ENCODE assay signal across 17 cellular contexts in genomic region chr5:107499237-107499636, GRCh38.
A peak's percentile ranks its signal among the peaks of the same experiment; 100 is the strongest.
DNase-seq lines count a peak whose midpoint lies in the region; ATAC-seq and TF ChIP-seq lines count a peak whose summit lies in the region.
"Had no signal": no experiment of that assay in that cellular context is flagged by ENCODE, and none has a peak within 500 bp of the region (broad histone marks: within the 10 kb centered on the region; RNA-seq: fewer than 3 reads in every experiment).

No MANE protein-coding gene starts in this region.

- TF ChIP-seq EP300 in sigmoid colon (IDR thresholded peaks at IDR 0.05) = no peak

- H3K9me3 ChIP-seq in HAP-1 (no peaks in the 10 kb centered on the region), OCI-LY1 (ENCODE audit: low read length) (no peaks in the 10 kb centered on the region), sigmoid colon (no peaks in the 10 kb centered on the region)
- H3K9me3 ChIP-seq: A549, BE2C, Caco-2 had no signal

- intact Hi-C loops in sigmoid colon (cut with DNase I) = no loop called here

- H3K36me3 ChIP-seq in GM23338 (ENCODE audit: insufficient read depth) (no peaks in the 10 kb centered on the region), HAP-1 (replicated peaks) (no peaks in the 10 kb centered on the region), OCI-LY1 (ENCODE audit: insufficient read depth, low read length) (no peaks in the 10 kb centered on the region), sigmoid colon (no peaks in the 10 kb centered on the region)
- H3K36me3 ChIP-seq: BE2C had no signal

- no peak overlapping the region for H3K4me3 ChIP-seq in GM23338
- H3K4me3 ChIP-seq in HAP-1 = no peak overlapping the region
- no peak overlapping the region for H3K4me3 ChIP-seq in OCI-LY1 (ENCODE audit: low read depth, low read length, poor library complexity, severe bottlenecking)
- no peak overlapping the region for H3K4me3 ChIP-seq in sigmoid colon
- H3K4me3 ChIP-seq: A549 had no signal

- peak; percentile 47 for ATAC-seq in GM23338
- ATAC-seq in esophagus mucosa = peak; percentile 49
- ATAC-seq: CD8-positive, alpha-beta T cell; HCT116; HepG2 had no signal

- no peaks in the 10 kb centered on the region for H3K27me3 ChIP-seq in GM23338 (ENCODE audit: insufficient read depth)
- H3K27me3 ChIP-seq in HAP-1 (ENCODE audit: low read depth) = no peaks in the 10 kb centered on the region
- no peaks in the 10 kb centered on the region for H3K27me3 ChIP-seq in OCI-LY1 (ENCODE audit: insufficient read depth, low read length)
- no peaks in the 10 kb centered on the region for H3K27me3 ChIP-seq in sigmoid colon
- H3K27me3 ChIP-seq: BE2C had no signal

- H3K9ac ChIP-seq in OCI-LY1 (ENCODE audit: low read length) = no peak overlapping the region

- H3K27me3 Mint-ChIP-seq in GM23338 (ENCODE audit: insufficient read depth, low read depth, poor library complexity) = no peaks in the 10 kb centered on the region

- H3F3A ChIP-seq in GM23338 (replicated peaks; ENCODE audit: low read depth) (no peaks in the 10 kb centered on the region), OCI-LY1 (ENCODE audit: insufficient read depth, low read length) (no peaks in the 10 kb centered on the region)

- no peak overlapping the region for H2AFZ ChIP-seq in GM23338
- no peak overlapping the region for H2AFZ ChIP-seq in OCI-LY1 (ENCODE audit: low read length)

- DNase-seq in GM23338 (ENCODE audit: low spot score) (peak; percentile 39), HAP-1 (ENCODE audit: low spot score in 2 of 2) (peak; percentile 58 to 95), middle frontal gyrus (ENCODE audit: extremely low spot score, low spot score) (no peak), sigmoid colon (no peak), amniotic stem cell (lab: John Stamatoyannopoulos, UW) (no peak)
- DNase-seq: BE2C; Caco-2; CD8-positive, alpha-beta T cell; DND-41; GDM1; GOT3 had no signal

- in situ Hi-C loops in HAP-1 (cut with MboI; ENCODE audit: low sequenced_read_pairs) = no loop called here

- 63 to 86% methylated on average over 1 of the region's 1 CpG for WGBS in sigmoid colon, 2 donors

- TF ChIP-seq CTCF in GM23338 (conservative IDR thresholded peaks at IDR 0.05; ENCODE audit: low read depth in 2 of 2) (no peak), OCI-LY1 (IDR thresholded peaks at IDR 0.05; ENCODE audit: low read length) (no peak), sigmoid colon (IDR thresholded peaks at IDR 0.05) (no peak)

- H3K27ac ChIP-seq in GM23338 (ENCODE audit: low read depth) (peak overlapping the region; percentile 20; the same call in 1 of the 2 replicates), OCI-LY1 (ENCODE audit: low read depth, low read length, poor library complexity, severe bottlenecking) (peak overlapping the region; percentile 0), sigmoid colon (no peak overlapping the region)
- H3K27ac ChIP-seq: C4-2B had no signal

- no peaks in the 10 kb centered on the region for H3K36me3 Mint-ChIP-seq in GM23338 (ENCODE audit: low read depth)
- H3K36me3 Mint-ChIP-seq: CD8-positive, alpha-beta T cell had no signal

- H3K79me2 ChIP-seq in GM23338 (replicated peaks; ENCODE audit: insufficient read depth) (no peaks in the 10 kb centered on the region; the same call in 1 of the 2 replicates), OCI-LY1 (ENCODE audit: insufficient read depth, low read length) (no peaks in the 10 kb centered on the region)

- TF ChIP-seq POLR2A in sigmoid colon (IDR thresholded peaks at IDR 0.05) = no peak

- H4K20me1 ChIP-seq in GM23338 (replicated peaks; ENCODE audit: insufficient read depth) = no peaks in the 10 kb centered on the region
- H4K20me1 ChIP-seq in OCI-LY1 (ENCODE audit: insufficient read depth, low read length) = no peaks in the 10 kb centered on the region

- H3K9me2 ChIP-seq in GM23338 (ENCODE audit: insufficient read depth) = no peaks in the 10 kb centered on the region
- H3K9me2 ChIP-seq in OCI-LY1 (ENCODE audit: low read depth, low read length) = no peaks in the 10 kb centered on the region

- no peaks in the 10 kb centered on the region for H3K9me3 Mint-ChIP-seq in GM23338
- H3K9me3 Mint-ChIP-seq: CD8-positive, alpha-beta T cell had no signal

- H3K4me2 ChIP-seq in GM23338 = peak overlapping the region; percentile 0; the same call in 1 of the 2 replicates
- no peak overlapping the region for H3K4me2 ChIP-seq in OCI-LY1 (ENCODE audit: low read length)
- H3K4me2 ChIP-seq: A549 had no signal

- peak overlapping the region; percentile 41; the same call in 1 of the 3 replicates for H3K4me3 Mint-ChIP-seq in GM23338
- H3K4me3 Mint-ChIP-seq: CD8-positive, alpha-beta T cell had no signal

- peaks cover 59% of the 10 kb centered on the region for H3K4me1 Mint-ChIP-seq in GM23338

- peaks cover 58% of the 10 kb centered on the region for H3K4me1 ChIP-seq in GM23338 (ENCODE audit: insufficient read depth)
- H3K4me1 ChIP-seq in HAP-1 = peaks cover 18% of the 10 kb centered on the region
- peaks cover 57% of the 10 kb centered on the region for H3K4me1 ChIP-seq in OCI-LY1 (ENCODE audit: insufficient read depth, low read length, severe bottlenecking)
- peaks cover 0 to 7% (median 0%) of the 10 kb centered on the region in 4 donors for H3K4me1 ChIP-seq in sigmoid colon
- H3K4me1 ChIP-seq: Caco-2 had no signal

- peak overlapping the region; percentile 84; the same call in 1 of the 2 replicates for H3K27ac Mint-ChIP-seq in GM23338
- H3K27ac Mint-ChIP-seq: CD8-positive, alpha-beta T cell had no signal

TF ChIP-seq in GM23338, 12 proteins besides CTCF, POLR2A, EP300 and RAD21:
- TF ChIP-seq POLR2AphosphoS5 (IDR thresholded peaks at IDR 0.05; ENCODE audit: low read depth) = no peak
- no peak for TF ChIP-seq EZH2 (IDR thresholded peaks at IDR 0.05; ENCODE audit: low read depth, unreplicated experiment)
- TF ChIP-seq ZNF114 (CRISPR knock-in tag; IDR thresholded peaks at IDR 0.05) = no peak
- TF ChIP-seq CREB1 (CRISPR knock-in tag; IDR thresholded peaks at IDR 0.05; ENCODE audit: low read depth) = no peak
- TF ChIP-seq JUNB (IDR thresholded peaks at IDR 0.05; ENCODE audit: unreplicated experiment) = no peak
- TF ChIP-seq NANOG (IDR thresholded peaks at IDR 0.05; ENCODE audit: borderline replicate concordance) = peak; percentile 58; the same call in 1 of the 2 replicates
TF ChIP-seq in GM23338: peak in this region for 1.

Comparison
In these comparisons a context has a peak if more than half of its experiments do, and no peak if none do; other contexts are left out.
1. DNase-seq: peak in GM23338 (single experiment) and HAP-1 (2 of 2); none in middle frontal gyrus (single experiment), sigmoid colon (single experiment) and amniotic stem cell (single experiment).
2. H3K27ac ChIP-seq: peak in GM23338 (single experiment) and OCI-LY1 (single experiment); none in sigmoid colon (0 of 4).